ENCODE assay signal across 1 cellular context in genomic region chr3:63933459-63933858, GRCh38.
TF ChIP-seq lines count a peak whose summit lies in the region.

No MANE protein-coding gene starts in this region.

TF ChIP-seq in GM23338, 12 proteins besides CTCF, POLR2A, EP300 and RAD21 (continued from another document):
- TF ChIP-seq, protein P1, sequence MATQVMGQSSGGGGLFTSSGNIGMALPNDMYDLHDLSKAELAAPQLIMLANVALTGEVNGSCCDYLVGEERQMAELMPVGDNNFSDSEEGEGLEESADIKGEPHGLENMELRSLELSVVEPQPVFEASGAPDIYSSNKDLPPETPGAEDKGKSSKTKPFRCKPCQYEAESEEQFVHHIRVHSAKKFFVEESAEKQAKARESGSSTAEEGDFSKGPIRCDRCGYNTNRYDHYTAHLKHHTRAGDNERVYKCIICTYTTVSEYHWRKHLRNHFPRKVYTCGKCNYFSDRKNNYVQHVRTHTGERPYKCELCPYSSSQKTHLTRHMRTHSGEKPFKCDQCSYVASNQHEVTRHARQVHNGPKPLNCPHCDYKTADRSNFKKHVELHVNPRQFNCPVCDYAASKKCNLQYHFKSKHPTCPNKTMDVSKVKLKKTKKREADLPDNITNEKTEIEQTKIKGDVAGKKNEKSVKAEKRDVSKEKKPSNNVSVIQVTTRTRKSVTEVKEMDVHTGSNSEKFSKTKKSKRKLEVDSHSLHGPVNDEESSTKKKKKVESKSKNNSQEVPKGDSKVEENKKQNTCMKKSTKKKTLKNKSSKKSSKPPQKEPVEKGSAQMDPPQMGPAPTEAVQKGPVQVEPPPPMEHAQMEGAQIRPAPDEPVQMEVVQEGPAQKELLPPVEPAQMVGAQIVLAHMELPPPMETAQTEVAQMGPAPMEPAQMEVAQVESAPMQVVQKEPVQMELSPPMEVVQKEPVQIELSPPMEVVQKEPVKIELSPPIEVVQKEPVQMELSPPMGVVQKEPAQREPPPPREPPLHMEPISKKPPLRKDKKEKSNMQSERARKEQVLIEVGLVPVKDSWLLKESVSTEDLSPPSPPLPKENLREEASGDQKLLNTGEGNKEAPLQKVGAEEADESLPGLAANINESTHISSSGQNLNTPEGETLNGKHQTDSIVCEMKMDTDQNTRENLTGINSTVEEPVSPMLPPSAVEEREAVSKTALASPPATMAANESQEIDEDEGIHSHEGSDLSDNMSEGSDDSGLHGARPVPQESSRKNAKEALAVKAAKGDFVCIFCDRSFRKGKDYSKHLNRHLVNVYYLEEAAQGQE (IDR thresholded peaks at IDR 0.05; ENCODE audit: unreplicated experiment), result no peak
- TF ChIP-seq EZH2 (IDR thresholded peaks at IDR 0.05; ENCODE audit: low read depth, unreplicated experiment), result no peak
